8 cellular contexts compared by ENCODE assay signal in the genomic region with DNA sequence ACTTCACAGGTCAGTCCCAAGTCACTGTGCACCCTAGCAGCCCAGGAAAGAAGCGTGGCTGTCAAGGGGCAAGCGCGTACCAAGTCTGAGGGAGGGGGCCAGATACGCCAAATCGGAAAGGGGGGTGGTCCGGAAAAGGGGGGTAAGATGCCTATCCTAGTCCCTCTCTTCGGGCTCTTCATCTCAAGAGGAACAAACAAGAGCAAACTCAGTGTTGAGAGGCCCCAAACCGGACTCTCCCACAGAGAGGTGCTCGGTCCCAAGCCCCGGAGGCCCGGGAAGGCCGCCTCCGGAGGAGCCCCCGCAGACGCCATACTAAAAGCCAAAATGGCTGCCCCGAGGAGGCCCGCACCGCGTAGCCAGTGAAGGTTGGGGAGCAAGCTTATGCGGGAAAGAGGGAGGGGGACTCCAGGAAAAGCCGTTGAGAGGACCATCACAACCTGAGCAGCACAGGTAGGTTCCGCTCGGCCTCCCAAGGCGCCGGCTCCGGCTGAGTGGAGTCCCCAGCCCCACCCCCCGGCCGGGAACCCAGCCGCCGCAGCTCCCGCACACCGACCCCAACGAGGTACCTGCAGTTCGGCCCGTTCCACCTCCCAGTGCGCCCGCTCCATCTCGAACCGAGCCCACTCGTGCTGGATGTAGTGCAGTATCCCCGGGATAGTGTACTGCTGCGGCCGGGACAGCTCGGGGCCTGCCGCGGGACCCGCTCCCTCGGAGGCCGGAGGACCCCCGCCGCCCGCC. TPM values are rescaled to one million over a fixed set of nuclear protein-coding genes. Genes with fewer than 3 reads are reported as not detected.
DNase-seq lines count a peak whose midpoint lies in the region; ATAC-seq and TF ChIP-seq lines count a peak whose summit lies in the region.

A gene with protein sequence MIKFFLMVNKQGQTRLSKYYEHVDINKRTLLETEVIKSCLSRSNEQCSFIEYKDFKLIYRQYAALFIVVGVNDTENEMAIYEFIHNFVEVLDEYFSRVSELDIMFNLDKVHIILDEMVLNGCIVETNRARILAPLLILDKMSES (plus strand): TSS at position 315 of the 741 bp plus-strand sequence. CDS start 40,548 bp downstream, outside the sequence.

- H3K27me3 ChIP-seq in Panc1 (ENCODE audit: control insufficient read depth, insufficient read depth, low read length) (no peaks in the 10 kb centered on the region), stomach smooth muscle (ENCODE audit: control insufficient read depth in 1 of 2, insufficient read depth in 2 of 2, low read length in 2 of 2) (no peaks in the 10 kb centered on the region)

- H3K4me1 ChIP-seq in Panc1 (ENCODE audit: control insufficient read depth, insufficient read depth, low read length) (peaks cover 7% of the 10 kb centered on the region; the same call in 1 of the 2 replicates), stomach smooth muscle (ENCODE audit: control insufficient read depth, insufficient read depth, low read length) (peaks cover 4% of the 10 kb centered on the region)

- H3K9ac ChIP-seq in stomach smooth muscle (ENCODE audit: low read length in 2 of 2), result peak within 1 kb of the TSS; percentile 96 to 97

- no peak for DNase-seq in Panc1 (ENCODE audit: low read depth, low spot score)
- DNase-seq in fibroblast of peridontal ligament (ENCODE audit: extremely low read depth), result peak; percentile 26
- peak; percentile 62 for DNase-seq in nephron progenitor cell

- ATAC-seq in GM18511 (IDR thresholded peaks at IDR 0.05; ENCODE audit: unreplicated experiment) (peak; percentile 27), HG03139 (IDR thresholded peaks at IDR 0.05; ENCODE audit: unreplicated experiment) (peak; percentile 10), Panc1 (peak; percentile 67), HG02981 (IDR thresholded peaks at IDR 0.05; ENCODE audit: unreplicated experiment) (no peak)
- peak; percentile 20 for ATAC-seq in activated T-helper 17 cell treated with anti-CD3 and anti-CD28 coated beads, Interleukin-2, amount 50 U/mL, for 72 hours (replicated peaks)

- intact Hi-C loops in Panc1 (cut with micrococcal nuclease; ENCODE audit: unreplicated experiment), result no loop called here

- peaks cover 40% of the 10 kb centered on the region for H3K36me3 Mint-ChIP-seq in activated T-helper 17 cell treated with anti-CD3 and anti-CD28 coated beads, Interleukin-2, amount 50 U/mL, for 72 hours (ENCODE audit: low read depth)
- H3K36me3 Mint-ChIP-seq in nephron progenitor cell (ENCODE audit: low read depth), result peaks cover 30% of the 10 kb centered on the region

- peak within 1 kb of the TSS; percentile 94 for H3K27ac ChIP-seq in Panc1 (ENCODE audit: low read length)
- H3K27ac ChIP-seq in stomach smooth muscle (ENCODE audit: low read length), result peak within 1 kb of the TSS; percentile 97

- peak within 1 kb of the TSS; percentile 93 for H3K4me3 Mint-ChIP-seq in activated T-helper 17 cell treated with anti-CD3 and anti-CD28 coated beads, Interleukin-2, amount 50 U/mL, for 72 hours
- H3K4me3 Mint-ChIP-seq in nephron progenitor cell, result peak within 1 kb of the TSS; percentile 93

- no peaks in the 10 kb centered on the region for H3K9me3 ChIP-seq in Panc1 (ENCODE audit: control insufficient read depth, insufficient read depth, low read depth, low read length)
- H3K9me3 ChIP-seq in stomach smooth muscle (ENCODE audit: control insufficient read depth in 2 of 2, low read length in 2 of 2), result no peaks in the 10 kb centered on the region

- in situ Hi-C loops in Panc1 (cut with HindIII; ENCODE audit: low pct_unique_long_range_greater_than_20kb, low sequenced_read_pairs), result no loop called here

- H3K4me1 Mint-ChIP-seq in activated T-helper 17 cell treated with anti-CD3 and anti-CD28 coated beads, Interleukin-2, amount 50 U/mL, for 72 hours, result peaks cover 34% of the 10 kb centered on the region
- H3K4me1 Mint-ChIP-seq in nephron progenitor cell, result peaks cover 32% of the 10 kb centered on the region

- TF ChIP-seq CTCF in Panc1 (IDR thresholded peaks at IDR 0.05), result no peak
- TF ChIP-seq CTCF in nephron progenitor cell (IDR thresholded peaks at IDR 0.05), result no peak

- H3K27ac Mint-ChIP-seq in activated T-helper 17 cell treated with anti-CD3 and anti-CD28 coated beads, Interleukin-2, amount 50 U/mL, for 72 hours, result peak within 1 kb of the TSS; percentile 97
- peak within 1 kb of the TSS; percentile 99 for H3K27ac Mint-ChIP-seq in nephron progenitor cell

- CTCF ChIA-PET in Panc1 (lab: Charles Lee), result no interaction called here

- H3K9me3 Mint-ChIP-seq in activated T-helper 17 cell treated with anti-CD3 and anti-CD28 coated beads, Interleukin-2, amount 50 U/mL, for 72 hours, result no peaks in the 10 kb centered on the region
- H3K9me3 Mint-ChIP-seq in nephron progenitor cell, result peaks cover 11% of the 10 kb centered on the region

- H3K4me3 ChIP-seq in Panc1 (ENCODE audit: low read depth in 2 of 2, low read length in 2 of 2) (peak within 1 kb of the TSS; percentile 89), stomach smooth muscle (ENCODE audit: low read length in 2 of 2) (peak within 1 kb of the TSS; percentile 91 to 99)

- no peaks in the 10 kb centered on the region for H3K27me3 Mint-ChIP-seq in activated T-helper 17 cell treated with anti-CD3 and anti-CD28 coated beads, Interleukin-2, amount 50 U/mL, for 72 hours
- no peaks in the 10 kb centered on the region for H3K27me3 Mint-ChIP-seq in nephron progenitor cell (ENCODE audit: low read depth, poor library complexity)

- POLR2A ChIA-PET in Panc1 (lab: Charles Lee), result no interaction called here

- BruUV-seq in Panc1 (replicated peaks; lab: Mats Ljungman, UMichigan), result no TSS peak

- H3K36me3 ChIP-seq in Panc1 (ENCODE audit: control insufficient read depth, insufficient read depth, low read length) (peaks cover 6% of the 10 kb centered on the region), stomach smooth muscle (ENCODE audit: control insufficient read depth in 2 of 2, insufficient read depth in 2 of 2, low read length in 2 of 2) (peaks cover 0 to 6% of the 10 kb centered on the region in 2 donors)

RNA-seq across cellular contexts. Expression of the gene that starts here (rescaled TPM):
- total RNA-seq in Panc1 (2021; ENCODE audit: unreplicated experiment), result 3.3 TPM
- polyA plus RNA-seq in Panc1 (2012; ENCODE audit: insufficient read length), result 2.2 TPM
- total RNA-seq in activated T-helper 17 cell treated with anti-CD3 and anti-CD28 coated beads, Interleukin-2, amount 50 U/mL, for 72 hours, result 1 to 10 TPM; 4.3 to 5.9 TPM
